10 cellular contexts compared by ENCODE assay signal in the genomic region with DNA sequence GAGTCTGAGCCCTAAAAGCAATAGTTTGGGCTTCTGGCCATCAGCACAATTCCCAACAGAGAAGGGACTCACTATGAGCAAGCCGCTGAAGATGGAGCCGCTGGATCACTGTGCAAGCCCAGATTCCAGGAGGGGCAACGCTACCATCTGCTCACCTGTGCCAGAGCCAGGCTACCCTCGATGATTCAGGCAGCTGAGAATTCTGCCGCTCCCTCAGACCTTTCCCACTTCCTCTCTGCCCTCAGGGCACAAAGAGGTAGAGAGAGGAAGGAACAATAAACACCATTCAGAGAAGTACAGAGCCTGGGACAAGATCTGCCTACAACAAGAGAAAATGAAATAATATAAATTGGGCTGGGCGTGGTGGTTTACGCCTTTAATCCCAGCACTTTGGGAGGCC.
A peak's percentile ranks its signal among the peaks of the same experiment; 100 is the strongest.
DNase-seq lines count a peak whose midpoint lies in the region; ATAC-seq and TF ChIP-seq lines count a peak whose summit lies in the region.
"Had no signal": no experiment of that assay in that cellular context is flagged by ENCODE, and none has a peak within 500 bp of the region (broad histone marks: within the 10 kb centered on the region; RNA-seq: fewer than 3 reads in every experiment).

No MANE protein-coding gene starts in this region.

- no peak for TF ChIP-seq POLR2A in right lobe of liver (IDR thresholded peaks at IDR 0.05)

- TF ChIP-seq CTCF in tibial artery (IDR thresholded peaks at IDR 0.05) (no peak), right lobe of liver (IDR thresholded peaks at IDR 0.05) (no peak)

- intact Hi-C loops in tibial artery (cut with DNase I; ENCODE audit: low total_unique reads) = loop anchor here (5.0 kb wide), 1 partner anchor 83 kb away; no protein-coding TSS in a partner anchor
- intact Hi-C loops in right lobe of liver (cut with DNase I) = no loop called here

- H3K9me3 ChIP-seq in SJSA1 (replicated peaks) (no peaks in the 10 kb centered on the region), tibial artery (no peaks in the 10 kb centered on the region), right lobe of liver (no peaks in the 10 kb centered on the region)
- H3K9me3 ChIP-seq: body of pancreas had no signal

- H3K36me3 ChIP-seq in SJSA1 = peaks cover 89% of the 10 kb centered on the region
- peaks cover 12 to 52% (median 47%) of the 10 kb centered on the region in 3 donors for H3K36me3 ChIP-seq in tibial artery
- no peaks in the 10 kb centered on the region for H3K36me3 ChIP-seq in right lobe of liver

- H3K4me1 ChIP-seq in SJSA1 (replicated peaks) = peaks cover 72% of the 10 kb centered on the region
- peaks cover 0 to 58% (median 38%) of the 10 kb centered on the region in 4 donors for H3K4me1 ChIP-seq in tibial artery
- H3K4me1 ChIP-seq in right lobe of liver = peaks cover 0 to 8% (median 0%) of the 10 kb centered on the region in 4 donors
- H3K4me1 ChIP-seq: body of pancreas had no signal

- H3K27me3 ChIP-seq in SJSA1 (replicated peaks) (no peaks in the 10 kb centered on the region), tibial artery (no peaks in the 10 kb centered on the region), right lobe of liver (no peaks in the 10 kb centered on the region)
- H3K27me3 ChIP-seq: body of pancreas had no signal

- H3K27ac ChIP-seq in SJSA1 (peak overlapping the region; percentile 82), tibial artery (peak overlapping the region; percentile 61 to 72), right lobe of liver (no peak overlapping the region)

- H3K4me3 ChIP-seq in SJSA1 = no peak overlapping the region
- H3K4me3 ChIP-seq in tibial artery = no peak overlapping the region
- no peak overlapping the region for H3K4me3 ChIP-seq in right lobe of liver
- H3K4me3 ChIP-seq: body of pancreas had no signal

- ATAC-seq in right lobe of liver (no peak), GM18858 (IDR thresholded peaks at IDR 0.05; ENCODE audit: unreplicated experiment) (no peak)

- DNase-seq in DMS153 (lab: John Stamatoyannopoulos, UW) = peak; percentile 26
- DNase-seq in DMS153 treated with DMSO at 0.1 percent for 48 hours (lab: John Stamatoyannopoulos, UW; ENCODE audit: unreplicated experiment) = no peak
- DNase-seq in SJSA1 (ENCODE audit: low read depth in 1 of 2, low spot score in 2 of 2) = peak; percentile 88 to 89
- DNase-seq in iris pigment epithelial cell (ENCODE audit: low read depth) = peak; percentile 33
- DNase-seq in tibial artery = no peak
- no peak for DNase-seq in right lobe of liver
- no peak for DNase-seq in activated T-cell treated with anti-CD3 and anti-CD28 coated beads for 4 hours
- DNase-seq: NCI-H1930 had no signal

- 78% methylated on average over 6 of the region's 7 CpGs for WGBS in right lobe of liver (ENCODE audit: insufficient coverage, low coverage, low lambda C conversion rate, missing lambda C conversion rate)

Comparison
In these comparisons a context has a peak if more than half of its experiments do, and no peak if none do; other contexts are left out.
1. DNase-seq: peak in DMS153 (single experiment), SJSA1 (2 of 2) and iris pigment epithelial cell (single experiment); none in DMS153 treated with DMSO at 0.1 percent for 48 hours (single experiment), tibial artery (0 of 2), right lobe of liver (0 of 3) and activated T-cell treated with anti-CD3 and anti-CD28 coated beads for 4 hours (single experiment).
2. H3K27ac ChIP-seq: peak in SJSA1 (single experiment) and tibial artery (2 of 2); none in right lobe of liver (0 of 3).